25 cellular contexts compared by ENCODE assay signal in genomic region chr1:31640179-31640578, GRCh38. TPM values are rescaled to one million over a fixed set of nuclear protein-coding genes. Genes with fewer than 3 reads are reported as not detected.
A peak's percentile ranks its signal among the peaks of the same experiment; 100 is the strongest.
DNase-seq lines count a peak whose midpoint lies in the region; ATAC-seq, FAIRE-seq and TF ChIP-seq lines count a peak whose summit lies in the region.
"Had no signal": no experiment of that assay in that cellular context is flagged by ENCODE, and none has a peak within 500 bp of the region (broad histone marks: within the 10 kb centered on the region; RNA-seq: fewer than 3 reads in every experiment).

No MANE protein-coding gene starts in this region.

- H3K18ac ChIP-seq in IMR-90 (ENCODE audit: low read depth, low read length), result no peak overlapping the region

- no peak for FAIRE-seq in HTR-8/SVneo (lab: Jason Lieb, UNC)
- FAIRE-seq: K562 had no signal

- TF ChIP-seq POLR2A in IMR-90 (IDR thresholded peaks at IDR 0.05; ENCODE audit: low read depth, low read length), result no peak

- no peak overlapping the region for H2BK120ac ChIP-seq in IMR-90 (ENCODE audit: low read depth, low read length)

- no peak overlapping the region for H3K9ac ChIP-seq in IMR-90 (ENCODE audit: low read depth, low read length)

- in situ Hi-C loops in IMR-90 (cut with MboI; ENCODE audit: low sequenced_read_pairs), result no loop called here

- TF ChIP-seq CTCF in IMR-90 (conservative IDR thresholded peaks at IDR 0.05; ENCODE audit: low read depth, low read length), result no peak
- TF ChIP-seq CTCF in WERI-Rb-1 (IDR thresholded peaks at IDR 0.05; ENCODE audit: low read depth, low read length), result peak; percentile 38

- POLR2A ChIA-PET in IMR-90 (lab: Charles Lee; ENCODE audit: unreplicated experiment), result no interaction called here

- ATAC-seq in IMR-90 (ENCODE audit: low read depth) (no peak), GM18519 (IDR thresholded peaks at IDR 0.05; ENCODE audit: low FRiP score, unreplicated experiment) (no peak)
- ATAC-seq: activated T-helper 17 cell treated with anti-CD3 and anti-CD28 coated beads, Interleukin-2, amount 50 U/mL, for 72 hours; body of pancreas; esophagus mucosa; gastroesophageal sphincter; K562; natural killer cell; stimulated activated naive B cell treated with anti-CD40 and anti-IgM and Interleukin-4, amounts not matched to agents 10 μg/mL and 1 μg/mL and 100 μg/mL, for 72 hours had no signal

- H3K9me1 ChIP-seq in IMR-90 (ENCODE audit: insufficient read depth, low read length), result peaks cover 16% of the 10 kb centered on the region

- no peak overlapping the region for H2BK20ac ChIP-seq in IMR-90 (ENCODE audit: low read depth, low read length)

- no peak overlapping the region for H2AK9ac ChIP-seq in IMR-90 (replicated peaks; ENCODE audit: low read depth, low read length, poor library complexity)

- H2BK15ac ChIP-seq in IMR-90 (ENCODE audit: low read depth, low read length), result no peak overlapping the region

- DNase-seq in IMR-90 (no peak), WERI-Rb-1 (no peak), HTR-8/SVneo (ENCODE audit: insufficient read length, low spot score) (no peak), NCI-H524 treated with DMSO at 0.1 percent for 48 hours (lab: John Stamatoyannopoulos, UW) (no peak), DMS53 (lab: John Stamatoyannopoulos, UW) (no peak)
- DNase-seq: activated CD4-positive, alpha-beta T cell treated with anti-CD3 and anti-CD28 coated beads, Interleukin-2, amount 50 U/mL, for 48 hours; activated CD4-positive, CD25-positive, alpha-beta regulatory T cell; activated CD8-positive, alpha-beta memory T cell treated with anti-CD3 and anti-CD28 coated beads, Interleukin-2, amount 50 U/mL, for 4 hours; body of pancreas; DMS 273 treated with DMSO at 0.1 percent for 48 hours; effector CD8-positive, alpha-beta T cell; hypothalamus; left ventricle myocardium inferior; midbrain; natural killer cell; NCI-H146; stimulated activated CD4-positive, alpha-beta T cell treated with anti-CD3 and anti-CD28 coated beads, Interleukin-4, amount 100 ng/mL, for 1 hour; stimulated activated naive B cell treated with anti-CD40 and anti-IgM and Interleukin-4, amounts not matched to agents 10 μg/mL and 1 μg/mL and 100 μg/mL, for 72 hours had no signal

- peaks cover 44% of the 10 kb centered on the region for H4K20me1 ChIP-seq in IMR-90 (ENCODE audit: insufficient read depth, low read length)

- H4K91ac ChIP-seq in IMR-90 (ENCODE audit: insufficient read depth, low read depth, low read length), result no peak overlapping the region

- H3K4ac ChIP-seq in IMR-90 (ENCODE audit: low read depth, low read length), result no peak overlapping the region

- no peaks in the 10 kb centered on the region for H3K27me3 ChIP-seq in IMR-90 (ENCODE audit: control insufficient read depth, insufficient read depth, low read length)
- no peaks in the 10 kb centered on the region for H3K27me3 ChIP-seq in WERI-Rb-1 (ENCODE audit: insufficient read depth, low read depth, severe bottlenecking)
- H3K27me3 ChIP-seq: body of pancreas, gastroesophageal sphincter had no signal

- CTCF ChIA-PET in IMR-90 (lab: Yijun Ruan, JAX), result interaction anchor here (1.6 kb wide), 1 partner anchor 10 kb away, joined by 4 read pairs; no protein-coding TSS in a partner anchor

- no peak overlapping the region for H3K56ac ChIP-seq in IMR-90 (ENCODE audit: extremely low read depth, insufficient read depth, low read length)

- intact Hi-C loops in IMR-90 (cut with micrococcal nuclease), result no loop called here

- H3K9me3 ChIP-seq in IMR-90 (ENCODE audit: control insufficient read depth, insufficient read depth, low read length), result no peaks in the 10 kb centered on the region
- no peaks in the 10 kb centered on the region for H3K9me3 ChIP-seq in WERI-Rb-1 (ENCODE audit: severe bottlenecking)
- no peaks in the 10 kb centered on the region for H3K9me3 ChIP-seq in mesodermal cell (ENCODE audit: control insufficient read depth, low read length)
- H3K9me3 ChIP-seq: body of pancreas, gastroesophageal sphincter, left ventricle myocardium inferior had no signal

- BruUV-seq in IMR-90 (replicated peaks; lab: Mats Ljungman, UMichigan), result no TSS peak

- H3K4me2 ChIP-seq in IMR-90 (ENCODE audit: low read depth, low read length), result no peak overlapping the region

- H2BK5ac ChIP-seq in IMR-90 (ENCODE audit: low read depth, low read length, poor library complexity, severe bottlenecking), result peak overlapping the region; percentile 41

- no peak overlapping the region for H4K5ac ChIP-seq in IMR-90 (ENCODE audit: low read depth, low read length)

- no peak overlapping the region for H4K8ac ChIP-seq in IMR-90 (ENCODE audit: low read depth in 2 of 2, low read length in 2 of 2)

- H2AFZ ChIP-seq in IMR-90 (replicated peaks; ENCODE audit: low read length, poor library complexity), result no peak overlapping the region

- H3K27ac ChIP-seq in IMR-90 (ENCODE audit: insufficient read depth, low read length), result peak overlapping the region; percentile 43; the same call in 1 of the 2 replicates
- H3K27ac ChIP-seq in WERI-Rb-1, result no peak overlapping the region
- peak overlapping the region; percentile 76 for H3K27ac ChIP-seq in mesodermal cell (ENCODE audit: low read depth, low read length, severe bottlenecking)
- H3K27ac ChIP-seq: body of pancreas, gastroesophageal sphincter had no signal

- H3K23ac ChIP-seq in IMR-90 (ENCODE audit: low read depth, low read length), result no peak overlapping the region

- dilution Hi-C loops in IMR-90 (cut with HindIII; ENCODE audit: low sequenced_read_pairs, unreplicated experiment), result no loop called here

- H3K36me3 ChIP-seq in IMR-90 (ENCODE audit: control insufficient read depth, insufficient read depth, low read length) (no peaks in the 10 kb centered on the region), WERI-Rb-1 (peaks cover 3% of the 10 kb centered on the region; the same call in 1 of the 2 replicates), mesodermal cell (ENCODE audit: control insufficient read depth, insufficient read depth, low read length) (peaks cover 18% of the 10 kb centered on the region)

- H2AK5ac ChIP-seq in IMR-90 (ENCODE audit: low read depth, low read length), result no peak overlapping the region

- peaks cover 13% of the 10 kb centered on the region; the same call in 1 of the 2 replicates for H3K4me1 ChIP-seq in IMR-90 (ENCODE audit: control insufficient read depth, insufficient read depth, low read length)
- peaks cover 63% of the 10 kb centered on the region for H3K4me1 ChIP-seq in mesodermal cell (ENCODE audit: control insufficient read depth, insufficient read depth, low read length, poor library complexity, severe bottlenecking)

- H3K14ac ChIP-seq in IMR-90 (replicated peaks; ENCODE audit: low read depth, low read length), result no peak overlapping the region

- peaks cover 37 to 80% of the 10 kb centered on the region in 2 experiments for H3K79me1 ChIP-seq in IMR-90 (ENCODE audit: low read depth in 1 of 2, low read length in 2 of 2)

- TF ChIP-seq RAD21 in IMR-90 (IDR thresholded peaks at IDR 0.05; ENCODE audit: low read length), result no peak

- H3K4me3 ChIP-seq in IMR-90 (ENCODE audit: insufficient read depth, low read depth, low read length) (no peak overlapping the region), WERI-Rb-1 (ENCODE audit: low read depth, low read length) (no peak overlapping the region), mesodermal cell (ENCODE audit: extremely low read depth, insufficient read depth, low read length, poor library complexity, severe bottlenecking) (no peak overlapping the region)
- H3K4me3 ChIP-seq: body of pancreas, gastroesophageal sphincter, K562, left ventricle myocardium inferior had no signal

TF ChIP-seq in IMR-90, 13 proteins besides CTCF, POLR2A, EP300 and RAD21 (continues in another document):
- TF ChIP-seq MXI1 (IDR thresholded peaks at IDR 0.05; ENCODE audit: borderline replicate concordance, low read depth, low read length) (no peak), ELK1 (IDR thresholded peaks at IDR 0.05; ENCODE audit: borderline replicate concordance, low read depth, low read length) (no peak), FOS (IDR thresholded peaks at IDR 0.05; ENCODE audit: low read depth, low read length) (no peak), RFX5 (IDR thresholded peaks at IDR 0.05; ENCODE audit: low read depth, low read length) (no peak), BHLHE40 (IDR thresholded peaks at IDR 0.05; ENCODE audit: low read depth, low read length) (no peak), SMC3 (IDR thresholded peaks at IDR 0.05; ENCODE audit: low read depth, low read length) (no peak), CHD1 (IDR thresholded peaks at IDR 0.05; ENCODE audit: low read depth, low read length) (no peak), RCOR1 (IDR thresholded peaks at IDR 0.05; ENCODE audit: insufficient replicate concordance, low read length) (no peak), USF2 (IDR thresholded peaks at IDR 0.05; ENCODE audit: low read depth, low read length) (no peak), CEBPB (IDR thresholded peaks at IDR 0.05; ENCODE audit: low read depth, low read length) (no peak), MAZ (IDR thresholded peaks at IDR 0.05; ENCODE audit: borderline replicate concordance, low read depth, low read length) (no peak)

RNA-seq across cellular contexts. Expression of gene PEF1, which starts 4.5 kb away (rescaled TPM):
- 90.0 and 104 TPM in 2 replicates for total RNA-seq in IMR-90 (2012; rRNA removed)
- polyA plus RNA-seq in IMR-90 (2012; rRNA removed), result 84.2 TPM in 2 replicates
- polyA plus RNA-seq in IMR-90 (2012; cell fraction: cytosol; rRNA removed), result 60.3 and 78.3 TPM in 2 replicates
- 41.2 and 50.2 TPM in 2 replicates for polyA plus RNA-seq in IMR-90 (2012; cell fraction: nucleus; rRNA removed; ENCODE audit: low replicate concordance)
- polyA plus RNA-seq in mesodermal cell (2013, experiment 1 of 2), result 68.4 TPM
- polyA plus RNA-seq in mesodermal cell (2013, experiment 2 of 2), result 58.6 TPM

RNA-seq across cellular contexts. Expression of gene HCRTR1, which starts 22.7 kb away (rescaled TPM):
- not detected in 2 replicates for total RNA-seq in IMR-90 (2012; rRNA removed)
- not detected in 2 replicates for polyA plus RNA-seq in IMR-90 (2012; rRNA removed)
- not detected in 2 replicates for polyA plus RNA-seq in IMR-90 (2012; cell fraction: cytosol; rRNA removed)
- polyA plus RNA-seq in IMR-90 (2012; cell fraction: nucleus; rRNA removed; ENCODE audit: low replicate concordance), result 0.09 and 0.12 TPM in 2 replicates
- not detected for polyA plus RNA-seq in mesodermal cell (2013, experiment 1 of 2)
- polyA plus RNA-seq in mesodermal cell (2013, experiment 2 of 2), result not detected
- total RNA-seq: activated T-helper 17 cell treated with anti-CD3 and anti-CD28 coated beads, Interleukin-2, amount 50 U/mL, for 72 hours; body of pancreas; CD4-positive, alpha-beta memory T cell; esophagus mucosa; K562; natural killer cell had no signal
- polyA plus RNA-seq: CD4-positive, alpha-beta memory T cell; K562 had no signal
